ENCODE assay signal across 20 cellular contexts in the genomic region with DNA sequence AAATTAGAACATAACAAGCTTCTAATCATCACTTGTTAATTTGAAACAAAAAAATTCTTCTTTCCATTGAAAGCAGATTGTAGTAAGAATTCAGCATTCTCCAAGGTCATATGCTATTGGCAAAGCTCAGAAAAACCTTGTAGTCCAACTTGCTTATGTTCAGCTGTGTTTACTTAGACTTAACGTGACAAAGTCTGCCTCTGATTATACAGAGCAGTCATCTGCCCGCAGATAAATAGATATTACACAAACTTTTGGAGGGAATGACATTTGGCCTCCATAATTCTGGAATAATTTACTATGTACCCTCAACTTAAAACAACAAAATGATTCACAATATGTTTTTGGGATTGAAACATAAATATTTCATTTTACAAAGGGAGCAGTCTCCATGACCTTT. TPM values are rescaled to one million over a fixed set of nuclear protein-coding genes. Genes with fewer than 3 reads are reported as not detected.
"Had no signal": no experiment of that assay in that cellular context is flagged by ENCODE, and none has a peak within 500 bp of the region (broad histone marks: within the 10 kb centered on the region; RNA-seq: fewer than 3 reads in every experiment).

No MANE protein-coding gene starts in this region.

- H3K27ac Mint-ChIP-seq: activated CD8-positive, alpha-beta memory T cell treated with anti-CD3 and anti-CD28 coated beads, Interleukin-2, amount 10 ng/mL, durations not matched to agents 7 days and 5 days; activated naive CD4-positive, alpha-beta T cell treated with anti-CD3 and anti-CD28 coated beads, Interleukin-2, amount 50 U/mL, for 72 hours; dendritic cell treated with granulocyte-macrophage colony-stimulating factor and Interleukin-4, amounts not matched to agents 40 ng/mL and 50 ng/mL, for 4 days; effector memory CD8-positive, alpha-beta T cell; nephron progenitor cell; T-helper 2 cell treated with Interferon-gamma antibody and Interleukin-4, amounts not matched to agents 5 μg/mL and 100 μg/mL, for 36 hours had no signal

- H3K27ac ChIP-seq: heart right ventricle had no signal

- DNase-seq: activated CD4-positive, alpha-beta T cell treated with anti-CD3 and anti-CD28 coated beads, Interleukin-2, amount 50 U/mL, for 48 hours; activated CD8-positive, alpha-beta memory T cell treated with anti-CD3 and anti-CD28 coated beads, Interleukin-2, amount 10 ng/mL, durations not matched to agents 7 days and 5 days; activated effector memory CD4-positive, alpha-beta T cell treated with anti-CD3 and anti-CD28 coated beads, Interleukin-2, amount 50 U/mL, for 16 hours; activated T-cell treated with anti-CD3 and anti-CD28 coated beads, Interleukin-2, amount 50 U/mL, for 4 hours; cerebellar nuclear complex; effector memory CD8-positive, alpha-beta T cell; foreskin melanocyte; heart right ventricle; islet precursor cell; left ventricle myocardium superior; mesendoderm; nephron progenitor cell; stimulated activated CD4-positive, alpha-beta T cell treated with anti-CD3 and anti-CD28 coated beads, Interleukin-12 subunit alpha, Interleukin-12 subunit beta, amount 100 ng/mL, for 4 hours; stimulated activated naive CD4-positive, alpha-beta T cell treated with Interleukin-2 at 50 U/mL for 16 hours; trophoblast cell had no signal

- H3K36me3 ChIP-seq: heart right ventricle had no signal

- H3K36me3 Mint-ChIP-seq: activated CD8-positive, alpha-beta memory T cell treated with anti-CD3 and anti-CD28 coated beads, Interleukin-2, amount 10 ng/mL, durations not matched to agents 7 days and 5 days; activated naive CD4-positive, alpha-beta T cell treated with anti-CD3 and anti-CD28 coated beads, Interleukin-2, amount 50 U/mL, for 72 hours had no signal

- H3K9me3 ChIP-seq: heart right ventricle had no signal

- H3K27me3 ChIP-seq: heart right ventricle had no signal

- H3K4me1 ChIP-seq: heart right ventricle had no signal

- H3K4me3 Mint-ChIP-seq: activated CD8-positive, alpha-beta memory T cell treated with anti-CD3 and anti-CD28 coated beads, Interleukin-2, amount 10 ng/mL, durations not matched to agents 7 days and 5 days; activated T-cell treated with anti-CD3 and anti-CD28 coated beads, Interleukin-2, amount 50 U/mL, for 4 hours; dendritic cell treated with granulocyte-macrophage colony-stimulating factor and Interleukin-4, amounts not matched to agents 40 ng/mL and 50 ng/mL, for 4 days; effector memory CD8-positive, alpha-beta T cell; nephron progenitor cell; T-helper 2 cell treated with Interferon-gamma antibody and Interleukin-4, amounts not matched to agents 5 μg/mL and 100 μg/mL, for 36 hours had no signal

- ATAC-seq: activated CD4-positive, CD25-positive, alpha-beta regulatory T cell treated with anti-CD3 and anti-CD28 coated beads, Interleukin-2, amount 50 U/mL, for 24 hours; activated CD8-positive, alpha-beta memory T cell treated with anti-CD3 and anti-CD28 coated beads, Interleukin-2, amount 10 ng/mL, durations not matched to agents 7 days and 5 days; activated naive CD4-positive, alpha-beta T cell treated with anti-CD3 and anti-CD28 coated beads, Interleukin-2, amount 50 U/mL, for 72 hours; activated T-cell treated with anti-CD3 and anti-CD28 coated beads, Interleukin-2, amount 50 U/mL, for 4 hours; effector memory CD8-positive, alpha-beta T cell; heart right ventricle; left ventricle myocardium superior had no signal

- H3K9me3 Mint-ChIP-seq: activated naive CD4-positive, alpha-beta T cell treated with anti-CD3 and anti-CD28 coated beads, Interleukin-2, amount 50 U/mL, for 72 hours; activated T-cell treated with anti-CD3 and anti-CD28 coated beads, Interleukin-2, amount 50 U/mL, for 4 hours; dendritic cell treated with granulocyte-macrophage colony-stimulating factor and Interleukin-4, amounts not matched to agents 40 ng/mL and 50 ng/mL, for 4 days; effector memory CD8-positive, alpha-beta T cell; nephron progenitor cell; T-helper 2 cell treated with Interferon-gamma antibody and Interleukin-4, amounts not matched to agents 5 μg/mL and 100 μg/mL, for 36 hours had no signal

- H3K4me1 Mint-ChIP-seq: activated CD8-positive, alpha-beta memory T cell treated with anti-CD3 and anti-CD28 coated beads, Interleukin-2, amount 10 ng/mL, durations not matched to agents 7 days and 5 days had no signal

- H3K4me3 ChIP-seq: heart right ventricle had no signal

RNA-seq across cellular contexts. Expression of a gene that starts 45.8 kb away (rescaled TPM):
- total RNA-seq: activated CD8-positive, alpha-beta memory T cell treated with anti-CD3 and anti-CD28 coated beads, Interleukin-2, amount 10 ng/mL, durations not matched to agents 7 days and 5 days; activated naive CD4-positive, alpha-beta T cell treated with anti-CD3 and anti-CD28 coated beads, Interleukin-2, amount 50 U/mL, for 72 hours; pulmonary artery endothelial cell had no signal
